12 cellular contexts compared by ENCODE assay signal in the genomic region with DNA sequence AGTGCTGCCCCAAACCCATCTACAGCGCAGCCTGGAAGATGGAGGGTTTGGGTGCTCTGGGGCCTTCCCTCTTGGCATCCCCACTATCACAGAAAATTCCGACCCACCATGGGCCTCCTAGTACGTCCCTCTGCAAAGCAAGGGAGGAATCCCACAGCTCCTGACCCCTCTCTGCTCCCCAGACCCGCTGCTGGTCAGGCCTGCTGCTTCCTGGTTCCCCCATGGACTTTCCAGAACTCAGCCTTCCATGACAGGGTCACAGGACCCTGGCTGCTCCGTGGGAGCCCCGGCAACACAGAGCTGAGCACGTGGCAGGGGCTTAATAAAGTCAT. TPM values are rescaled to one million over a fixed set of nuclear protein-coding genes. Genes with fewer than 3 reads are reported as not detected.
DNase-seq lines count a peak whose midpoint lies in the region; ATAC-seq and TF ChIP-seq lines count a peak whose summit lies in the region.
"Had no signal": no experiment of that assay in that cellular context is flagged by ENCODE, and none has a peak within 500 bp of the region (broad histone marks: within the 10 kb centered on the region; RNA-seq: fewer than 3 reads in every experiment).

No MANE protein-coding gene starts in this region.

- H3K4me1 Mint-ChIP-seq in activated CD8-positive, alpha-beta memory T cell treated with anti-CD3 and anti-CD28 coated beads, Interleukin-2, amount 10 ng/mL, durations not matched to agents 7 days and 5 days = peaks cover 66% of the 10 kb centered on the region

- no peaks in the 10 kb centered on the region for H3K9me3 ChIP-seq in breast epithelium
- no peaks in the 10 kb centered on the region for H3K9me3 ChIP-seq in tibial nerve
- no peaks in the 10 kb centered on the region for H3K9me3 ChIP-seq in MM.1S (replicated peaks; ENCODE audit: insufficient read depth, low read length)
- H3K9me3 ChIP-seq: A549, HAP-1 had no signal

- no peak overlapping the region for H2BK15ac ChIP-seq in mesendoderm (replicated peaks; ENCODE audit: low read depth)

- WGBS in mesendoderm (ENCODE audit: extremely low coverage, insufficient coverage, low lambda C conversion rate) = no CpG with 5 or more reads among the region's 7 CpGs
- WGBS in tibial nerve, 2 donors = 30 to 42% methylated on average over 7 of the region's 7 CpGs

- TF ChIP-seq CTCF in breast epithelium (IDR thresholded peaks at IDR 0.05) (no peak), tibial nerve (IDR thresholded peaks at IDR 0.05) (no peak), MM.1S (IDR thresholded peaks at IDR 0.05; ENCODE audit: low read length) (no peak)

- H3K4me3 Mint-ChIP-seq in activated CD8-positive, alpha-beta memory T cell treated with anti-CD3 and anti-CD28 coated beads, Interleukin-2, amount 10 ng/mL, durations not matched to agents 7 days and 5 days = no peak overlapping the region

- H3K79me2 ChIP-seq in mesendoderm (ENCODE audit: control insufficient read depth, insufficient read depth, low read length) = no peaks in the 10 kb centered on the region
- no peaks in the 10 kb centered on the region for H3K79me2 ChIP-seq in MM.1S (ENCODE audit: low read length)

- CTCF ChIA-PET in activated CD8-positive, alpha-beta memory T cell treated with anti-CD3 and anti-CD28 coated beads, Interleukin-2, amount 10 ng/mL, durations not matched to agents 7 days and 5 days (lab: Charles Lee) = interaction anchor here (1.4 to 4.3 kb wide), 4 partner anchors 9 to 49 kb away, joined by 4 to 11 read pairs (median 8); partner anchors contain the start of gene TBC1D21

- H3K9ac ChIP-seq in mesendoderm (ENCODE audit: low read length) (peak overlapping the region; percentile 38), MM.1S (ENCODE audit: low read length) (no peak overlapping the region)

- H2BK5ac ChIP-seq in mesendoderm (ENCODE audit: low read length) = peak overlapping the region; percentile 11

- H4K5ac ChIP-seq in mesendoderm (ENCODE audit: low read length) = no peak overlapping the region

- H3K27me3 ChIP-seq in breast epithelium = no peaks in the 10 kb centered on the region
- no peaks in the 10 kb centered on the region for H3K27me3 ChIP-seq in mesendoderm (ENCODE audit: insufficient read depth, low read length, poor library complexity)
- H3K27me3 ChIP-seq in tibial nerve = peaks cover 0 to 8% of the 10 kb centered on the region in 2 donors
- H3K27me3 ChIP-seq in MM.1S (replicated peaks; ENCODE audit: insufficient read depth, low read length) = peaks cover 30% of the 10 kb centered on the region

- peak overlapping the region; percentile 78 for H3K56ac ChIP-seq in mesendoderm (ENCODE audit: low read length)

- H3K9me3 Mint-ChIP-seq in activated CD8-positive, alpha-beta memory T cell treated with anti-CD3 and anti-CD28 coated beads, Interleukin-2, amount 10 ng/mL, durations not matched to agents 7 days and 5 days (ENCODE audit: low read depth) = peaks cover 6% of the 10 kb centered on the region

- H4K20me1 ChIP-seq in MM.1S (ENCODE audit: insufficient read depth, low read length) = no peaks in the 10 kb centered on the region

- no peak for TF ChIP-seq EP300 in tibial nerve (IDR thresholded peaks at IDR 0.05)

- H3K4me3 ChIP-seq in breast epithelium (no peak overlapping the region), mesendoderm (ENCODE audit: low read length) (no peak overlapping the region), tibial nerve (no peak overlapping the region), MM.1S (ENCODE audit: low read length) (no peak overlapping the region)
- H3K4me3 ChIP-seq: A549, HAP-1 had no signal

- no peak for ATAC-seq in activated CD8-positive, alpha-beta memory T cell treated with anti-CD3 and anti-CD28 coated beads, Interleukin-2, amount 10 ng/mL, durations not matched to agents 7 days and 5 days
- ATAC-seq in HG02870 (IDR thresholded peaks at IDR 0.05; ENCODE audit: unreplicated experiment) = no peak
- ATAC-seq: A549 had no signal

- peak overlapping the region; percentile 86 for H3K27ac Mint-ChIP-seq in activated CD8-positive, alpha-beta memory T cell treated with anti-CD3 and anti-CD28 coated beads, Interleukin-2, amount 10 ng/mL, durations not matched to agents 7 days and 5 days

- H3K4me1 ChIP-seq in breast epithelium = peaks cover 28 to 30% of the 10 kb centered on the region in 2 donors
- H3K4me1 ChIP-seq in mesendoderm (ENCODE audit: control insufficient read depth, low read depth, low read length) = peaks cover 19% of the 10 kb centered on the region
- H3K4me1 ChIP-seq in tibial nerve = peaks cover 0 to 68% (median 39%) of the 10 kb centered on the region in 4 donors
- no peaks in the 10 kb centered on the region for H3K4me1 ChIP-seq in MM.1S (ENCODE audit: low read length)

- DNase-seq in activated CD8-positive, alpha-beta memory T cell treated with anti-CD3 and anti-CD28 coated beads, Interleukin-2, amount 10 ng/mL, durations not matched to agents 7 days and 5 days = no peak
- no peak for DNase-seq in activated CD8-positive, alpha-beta memory T cell treated with anti-CD3 and anti-CD28 coated beads, Interleukin-2, amount 50 U/mL, for 4 hours
- no peak for DNase-seq in breast epithelium (ENCODE audit: low spot score in 2 of 2)
- DNase-seq in mesendoderm = no peak
- DNase-seq in tibial nerve (ENCODE audit: low spot score in 2 of 2) = no peak
- DNase-seq in DMS79 treated with DMSO at 0.1 percent for 48 hours (lab: John Stamatoyannopoulos, UW) = no peak
- no peak for DNase-seq in MM.1S
- DNase-seq: OCI-M1 had no signal

- H4K8ac ChIP-seq in mesendoderm (ENCODE audit: low read depth, low read length) = no peak overlapping the region

- H3K36me3 Mint-ChIP-seq in activated CD8-positive, alpha-beta memory T cell treated with anti-CD3 and anti-CD28 coated beads, Interleukin-2, amount 10 ng/mL, durations not matched to agents 7 days and 5 days = peaks cover 16% of the 10 kb centered on the region

- H3K9me2 ChIP-seq in MM.1S (replicated peaks; ENCODE audit: insufficient read depth, low read length) = no peaks in the 10 kb centered on the region

- no peak overlapping the region for H3K4me2 ChIP-seq in mesendoderm (ENCODE audit: low read length)
- no peak overlapping the region for H3K4me2 ChIP-seq in MM.1S (ENCODE audit: low read depth, low read length)
- H3K4me2 ChIP-seq: A549 had no signal

- intact Hi-C loops in breast epithelium (cut with DNase I; ENCODE audit: low total_unique reads) = no loop called here

- no peaks in the 10 kb centered on the region for H3K27me3 Mint-ChIP-seq in activated CD8-positive, alpha-beta memory T cell treated with anti-CD3 and anti-CD28 coated beads, Interleukin-2, amount 10 ng/mL, durations not matched to agents 7 days and 5 days
- H3K27me3 Mint-ChIP-seq: activated naive CD8-positive, alpha-beta T cell had no signal

- H2AFZ ChIP-seq in MM.1S (ENCODE audit: low read length) = no peak overlapping the region

- TF ChIP-seq POLR2A in breast epithelium (IDR thresholded peaks at IDR 0.05) (no peak), tibial nerve (IDR thresholded peaks at IDR 0.05) (no peak)

- H3K36me3 ChIP-seq in breast epithelium = no peaks in the 10 kb centered on the region
- no peaks in the 10 kb centered on the region for H3K36me3 ChIP-seq in mesendoderm (ENCODE audit: control insufficient read depth, insufficient read depth, low read length)
- H3K36me3 ChIP-seq in tibial nerve = no peaks in the 10 kb centered on the region
- no peaks in the 10 kb centered on the region for H3K36me3 ChIP-seq in MM.1S (replicated peaks; ENCODE audit: insufficient read depth, low read length)
- H3K36me3 ChIP-seq: HAP-1 had no signal

- peak overlapping the region; percentile 22 for H2AK5ac ChIP-seq in mesendoderm (ENCODE audit: low read length)

- H3K79me1 ChIP-seq in mesendoderm (ENCODE audit: low read length) = no peaks in the 10 kb centered on the region

- H3F3A ChIP-seq in MM.1S (ENCODE audit: insufficient read depth, low read length) = no peaks in the 10 kb centered on the region

- peak overlapping the region; percentile 9 for H3K18ac ChIP-seq in mesendoderm (ENCODE audit: low read length)

- H3K4ac ChIP-seq in mesendoderm (ENCODE audit: low read depth, low read length) = peak overlapping the region; percentile 45

- peak overlapping the region; percentile 85 for H3K23ac ChIP-seq in mesendoderm (ENCODE audit: low read length)

- peak overlapping the region; percentile 7 for H2BK120ac ChIP-seq in mesendoderm (ENCODE audit: low read depth, low read length)

- H3K27ac ChIP-seq in breast epithelium (peak overlapping the region; percentile 79 to 93), mesendoderm (ENCODE audit: low read depth, low read length) (no peak overlapping the region), tibial nerve (peak overlapping the region in 3 of 4 donors; percentile 4 to 90 (median 61)), MM.1S (ENCODE audit: low read length) (no peak overlapping the region)

RNA-seq across cellular contexts. Expression of gene LOXL1, which starts 3.1 kb away (rescaled TPM):
- total RNA-seq in activated CD8-positive, alpha-beta memory T cell treated with anti-CD3 and anti-CD28 coated beads, Interleukin-2, amount 10 ng/mL, durations not matched to agents 7 days and 5 days = 1 to 10 TPM; 1.8 to 8.6 TPM
- total RNA-seq in breast epithelium (10 to 100 TPM in 2 of 3 donors, 1 to 10 TPM in 1; 5.6 to 11.3 (median 10.8) TPM), tibial nerve (10 to 100 TPM; 21.6 to 29.1 (median 24.4) TPM)
- 7.6 TPM for polyA plus RNA-seq in mesendoderm (2013, experiment 1 of 2)
- 7.6 TPM for polyA plus RNA-seq in mesendoderm (2013, experiment 2 of 2)

RNA-seq across cellular contexts. Expression of gene TBC1D21, which starts 49.8 kb away (rescaled TPM):
- total RNA-seq in activated CD8-positive, alpha-beta memory T cell treated with anti-CD3 and anti-CD28 coated beads, Interleukin-2, amount 10 ng/mL, durations not matched to agents 7 days and 5 days = not detected
- not detected for total RNA-seq in breast epithelium
- polyA plus RNA-seq in mesendoderm (2013, experiment 1 of 2) = not detected
- polyA plus RNA-seq in mesendoderm (2013, experiment 2 of 2) = not detected
- not detected for total RNA-seq in tibial nerve
- polyA plus RNA-seq: A549 had no signal

Comparison
In these comparisons a context has a peak if more than half of its experiments do, and no peak if none do; other contexts are left out.
1. H3K27ac ChIP-seq: peak in breast epithelium (2 of 2) and tibial nerve (3 of 4); none in mesendoderm (single experiment) and MM.1S (single experiment).